ENCODE assay signal across 14 cellular contexts in the genomic region with DNA sequence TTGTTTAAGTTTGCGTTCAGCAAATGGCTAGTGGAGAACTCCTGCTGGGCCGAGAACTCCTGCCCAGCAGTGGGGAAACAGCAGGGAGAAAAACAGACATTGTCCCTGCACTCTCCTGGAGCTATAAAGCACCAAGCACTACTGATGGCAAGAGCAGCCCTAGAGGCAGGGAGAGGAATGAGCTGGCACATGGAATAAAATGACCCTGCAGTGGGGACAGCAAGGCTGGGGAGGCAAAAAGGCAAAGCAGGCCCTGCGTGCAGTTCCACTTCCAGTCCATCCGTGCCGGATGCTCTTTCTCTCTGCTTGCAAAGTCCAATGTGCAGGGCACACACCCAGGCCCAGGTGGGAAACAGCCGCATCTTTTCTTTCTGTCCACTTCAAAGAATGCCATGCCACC.
DNase-seq lines count a peak whose midpoint lies in the region; ATAC-seq and TF ChIP-seq lines count a peak whose summit lies in the region.
"Had no signal": no experiment of that assay in that cellular context is flagged by ENCODE, and none has a peak within 500 bp of the region (broad histone marks: within the 10 kb centered on the region; RNA-seq: fewer than 3 reads in every experiment).

No MANE protein-coding gene starts in this region.

- WGBS in esophagus muscularis mucosa, result 86% methylated on average over 6 of the region's 6 CpGs

- in situ Hi-C loops in G401 (cut with HindIII; ENCODE audit: low sequenced_read_pairs), result no loop called here

- TF ChIP-seq CTCF in HEK293 (tag by site-specific recombination; IDR thresholded peaks at IDR 0.05) (no peak), esophagus muscularis mucosa (IDR thresholded peaks at IDR 0.05) (no peak), left lung (IDR thresholded peaks at IDR 0.05) (no peak)

- H3K4me1 ChIP-seq in HEK293 (ENCODE audit: control insufficient read depth, insufficient read depth, low read length) (peaks cover 12% of the 10 kb centered on the region), esophagus muscularis mucosa (peaks cover 0 to 14% (median 12%) of the 10 kb centered on the region in 4 donors), left lung (no peaks in the 10 kb centered on the region)

- no peaks in the 10 kb centered on the region for H3K9me3 ChIP-seq in HEK293 (ENCODE audit: control insufficient read depth, insufficient read depth, low read depth, low read length)
- no peaks in the 10 kb centered on the region for H3K9me3 ChIP-seq in esophagus muscularis mucosa
- H3K9me3 ChIP-seq in left lung, result no peaks in the 10 kb centered on the region

- H3K27ac ChIP-seq in HEK293 (ENCODE audit: extremely low read depth, low read depth, low read length), result no peak overlapping the region
- H3K27ac ChIP-seq in esophagus muscularis mucosa (replicated peaks in 1 of 4), result no peak overlapping the region
- H3K27ac ChIP-seq in left lung, result no peak overlapping the region

- CTCF ChIA-PET in HEK293 (lab: Yijun Ruan, JAX), result interaction anchor here (0.5 to 0.6 kb wide), 2 partner anchors 18 to 113 kb away, joined by 3 to 4 read pairs; no protein-coding TSS in a partner anchor

- no peaks in the 10 kb centered on the region for H3K27me3 ChIP-seq in esophagus muscularis mucosa
- H3K27me3 ChIP-seq in left lung, result no peaks in the 10 kb centered on the region

- H3K36me3 ChIP-seq in HEK293 (ENCODE audit: control insufficient read depth in 2 of 2, insufficient read depth in 1 of 2, low read length in 2 of 2) (no peaks in the 10 kb centered on the region), esophagus muscularis mucosa (no peaks in the 10 kb centered on the region), left lung (no peaks in the 10 kb centered on the region)

- H3K4me3 ChIP-seq in HEK293 (ENCODE audit: low read depth, low read length) (no peak overlapping the region), esophagus muscularis mucosa (no peak overlapping the region), left lung (no peak overlapping the region)

- no peak for TF ChIP-seq EP300 in esophagus muscularis mucosa (IDR thresholded peaks at IDR 0.05)

- POLR2A ChIA-PET in HEK293 (lab: Yijun Ruan, JAX), result no interaction called here

- TF ChIP-seq POLR2A in esophagus muscularis mucosa (IDR thresholded peaks at IDR 0.05; ENCODE audit: low read depth), result no peak

- ATAC-seq in left lung, result no peak

- peak; percentile 28 for DNase-seq in COR-L47 (lab: John Stamatoyannopoulos, UW)
- DNase-seq in SHP77 (lab: John Stamatoyannopoulos, UW), result peak; percentile 25 to 50
- DNase-seq in esophagus muscularis mucosa (ENCODE audit: extremely low spot score), result peak; percentile 79
- no peak for DNase-seq in left lung
- no peak for DNase-seq in G401 (ENCODE audit: low spot score)
- no peak for DNase-seq in activated effector memory CD4-positive, alpha-beta T cell treated with anti-CD3 and anti-CD28 coated beads, Interleukin-2, amount 50 U/mL, for 16 hours
- DNase-seq: GOT3, IMR-90, Kasumi-1, NCI-H1105 treated with DMSO at 0.1 percent for 48 hours, NCI-H187 treated with DMSO at 0.1 percent for 48 hours, NCI-H446, NCI-H82 had no signal

- intact Hi-C loops in esophagus muscularis mucosa (cut with DNase I) (loop anchor here (10.0 kb wide), 1 partner anchor 413 kb away; the partner anchor contains the start of gene LRATD1), left lung (cut with DNase I) (no loop called here)

TF ChIP-seq in HEK293, 187 proteins besides CTCF, POLR2A, EP300 and RAD21:
- TF ChIP-seq GLIS1 (tag by site-specific recombination; IDR thresholded peaks at IDR 0.05), result no peak
- no peak for TF ChIP-seq ZNF248 (tag by site-specific recombination; IDR thresholded peaks at IDR 0.05)
- no peak for TF ChIP-seq ZNF501 (tag by site-specific recombination; IDR thresholded peaks at IDR 0.05)
- peak; percentile 78 for TF ChIP-seq ZIC2 (tag by site-specific recombination; IDR thresholded peaks at IDR 0.05)
- TF ChIP-seq, protein P1, sequence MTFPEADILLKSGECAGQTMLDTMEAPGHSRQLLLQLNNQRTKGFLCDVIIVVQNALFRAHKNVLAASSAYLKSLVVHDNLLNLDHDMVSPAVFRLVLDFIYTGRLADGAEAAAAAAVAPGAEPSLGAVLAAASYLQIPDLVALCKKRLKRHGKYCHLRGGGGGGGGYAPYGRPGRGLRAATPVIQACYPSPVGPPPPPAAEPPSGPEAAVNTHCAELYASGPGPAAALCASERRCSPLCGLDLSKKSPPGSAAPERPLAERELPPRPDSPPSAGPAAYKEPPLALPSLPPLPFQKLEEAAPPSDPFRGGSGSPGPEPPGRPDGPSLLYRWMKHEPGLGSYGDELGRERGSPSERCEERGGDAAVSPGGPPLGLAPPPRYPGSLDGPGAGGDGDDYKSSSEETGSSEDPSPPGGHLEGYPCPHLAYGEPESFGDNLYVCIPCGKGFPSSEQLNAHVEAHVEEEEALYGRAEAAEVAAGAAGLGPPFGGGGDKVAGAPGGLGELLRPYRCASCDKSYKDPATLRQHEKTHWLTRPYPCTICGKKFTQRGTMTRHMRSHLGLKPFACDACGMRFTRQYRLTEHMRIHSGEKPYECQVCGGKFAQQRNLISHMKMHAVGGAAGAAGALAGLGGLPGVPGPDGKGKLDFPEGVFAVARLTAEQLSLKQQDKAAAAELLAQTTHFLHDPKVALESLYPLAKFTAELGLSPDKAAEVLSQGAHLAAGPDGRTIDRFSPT (tag by site-specific recombination; IDR thresholded peaks at IDR 0.05), result no peak

Comparison
In these comparisons a context has a peak if more than half of its experiments do, and no peak if none do; other contexts are left out.
1. DNase-seq: peak in COR-L47 (single experiment), SHP77 (2 of 2) and esophagus muscularis mucosa (single experiment); none in left lung (0 of 2), G401 (single experiment) and activated effector memory CD4-positive, alpha-beta T cell treated with anti-CD3 and anti-CD28 coated beads, Interleukin-2, amount 50 U/mL, for 16 hours (single experiment).